Comparison of ENCODE assay signal across 8 cellular contexts in genomic region chr7:19747740-19748339, GRCh38. TPM values are rescaled to one million over a fixed set of nuclear protein-coding genes. Genes with fewer than 3 reads are reported as not detected.
DNase-seq lines count a peak whose midpoint lies in the region; ATAC-seq and TF ChIP-seq lines count a peak whose summit lies in the region.

No MANE protein-coding gene starts in this region.

- TF ChIP-seq CTCF in GM10266 (IDR thresholded peaks at IDR 0.05; ENCODE audit: control insufficient read depth, insufficient read depth, low read depth, missing control alignments) = peak; percentile 61
- peak; percentile 72 for TF ChIP-seq CTCF in epithelial cell of proximal tubule (conservative IDR thresholded peaks at IDR 0.05; ENCODE audit: low read depth, low read length)

- CTCF ChIA-PET in activated CD4-positive, alpha-beta T cell treated with anti-CD3 and anti-CD28 coated beads, Interleukin-2, amount 10 ng/mL, durations not matched to agents 7 days and 5 days (lab: Charles Lee) = interaction anchor here (1.1 kb wide), 1 partner anchor 851 kb away, joined by 3 read pairs; no protein-coding TSS in a partner anchor

- POLR2A ChIA-PET in activated CD4-positive, alpha-beta T cell treated with anti-CD3 and anti-CD28 coated beads, Interleukin-2, amount 10 ng/mL, durations not matched to agents 7 days and 5 days (lab: Charles Lee) = no interaction called here

- no peak for ATAC-seq in HG02840 (IDR thresholded peaks at IDR 0.05; ENCODE audit: low FRiP score, unreplicated experiment)
- ATAC-seq in GM21390 (IDR thresholded peaks at IDR 0.05; ENCODE audit: unreplicated experiment) = no peak

- no peak overlapping the region for H3K27ac Mint-ChIP-seq in activated CD4-positive, alpha-beta T cell treated with anti-CD3 and anti-CD28 coated beads, Interleukin-2, amount 10 ng/mL, durations not matched to agents 7 days and 5 days

- H3K4me3 ChIP-seq in epithelial cell of proximal tubule (ENCODE audit: low read depth, low read length) = no peak overlapping the region

- DNase-seq in GM10266 (ENCODE audit: extremely low spot score) = peak; percentile 25
- peak; percentile 14 for DNase-seq in HuH-7 (ENCODE audit: low spot score)
- DNase-seq in OCI-M1 (lab: John Stamatoyannopoulos, UW) = peak; percentile 31
- DNase-seq in epithelial cell of proximal tubule (ENCODE audit: low read depth) = peak; percentile 18
- DNase-seq in retina = peak; percentile 18
- no peak for DNase-seq in activated CD4-positive, alpha-beta T cell treated with anti-CD3 and anti-CD28 coated beads, Interleukin-2, amount 10 ng/mL, durations not matched to agents 7 days and 5 days

- no peak overlapping the region for H3K4me3 Mint-ChIP-seq in activated CD4-positive, alpha-beta T cell treated with anti-CD3 and anti-CD28 coated beads, Interleukin-2, amount 10 ng/mL, durations not matched to agents 7 days and 5 days

- no peaks in the 10 kb centered on the region for H3K9me3 Mint-ChIP-seq in activated CD4-positive, alpha-beta T cell treated with anti-CD3 and anti-CD28 coated beads, Interleukin-2, amount 10 ng/mL, durations not matched to agents 7 days and 5 days

- H3K36me3 Mint-ChIP-seq in activated CD4-positive, alpha-beta T cell treated with anti-CD3 and anti-CD28 coated beads, Interleukin-2, amount 10 ng/mL, durations not matched to agents 7 days and 5 days (ENCODE audit: low read depth) = no peaks in the 10 kb centered on the region

- no peaks in the 10 kb centered on the region for H3K4me1 Mint-ChIP-seq in activated CD4-positive, alpha-beta T cell treated with anti-CD3 and anti-CD28 coated beads, Interleukin-2, amount 10 ng/mL, durations not matched to agents 7 days and 5 days

- H3K27me3 Mint-ChIP-seq in activated CD4-positive, alpha-beta T cell treated with anti-CD3 and anti-CD28 coated beads, Interleukin-2, amount 10 ng/mL, durations not matched to agents 7 days and 5 days = no peaks in the 10 kb centered on the region

RNA-seq across cellular contexts. Expression of gene TMEM196, which starts 25.6 kb away (rescaled TPM):
- total RNA-seq in epithelial cell of proximal tubule = not detected in 2 replicates
- not detected for total RNA-seq in activated CD4-positive, alpha-beta T cell treated with anti-CD3 and anti-CD28 coated beads, Interleukin-2, amount 10 ng/mL, durations not matched to agents 7 days and 5 days

RNA-seq across cellular contexts. Expression of gene POLR1F, which starts 39.0 kb away (rescaled TPM):
- total RNA-seq in epithelial cell of proximal tubule = 28.1 and 60.1 TPM in 2 replicates
- total RNA-seq in activated CD4-positive, alpha-beta T cell treated with anti-CD3 and anti-CD28 coated beads, Interleukin-2, amount 10 ng/mL, durations not matched to agents 7 days and 5 days = 10 to 100 TPM; 15.5 to 17.0 TPM
